ENCODE assay signal across 9 cellular contexts in the genomic region with DNA sequence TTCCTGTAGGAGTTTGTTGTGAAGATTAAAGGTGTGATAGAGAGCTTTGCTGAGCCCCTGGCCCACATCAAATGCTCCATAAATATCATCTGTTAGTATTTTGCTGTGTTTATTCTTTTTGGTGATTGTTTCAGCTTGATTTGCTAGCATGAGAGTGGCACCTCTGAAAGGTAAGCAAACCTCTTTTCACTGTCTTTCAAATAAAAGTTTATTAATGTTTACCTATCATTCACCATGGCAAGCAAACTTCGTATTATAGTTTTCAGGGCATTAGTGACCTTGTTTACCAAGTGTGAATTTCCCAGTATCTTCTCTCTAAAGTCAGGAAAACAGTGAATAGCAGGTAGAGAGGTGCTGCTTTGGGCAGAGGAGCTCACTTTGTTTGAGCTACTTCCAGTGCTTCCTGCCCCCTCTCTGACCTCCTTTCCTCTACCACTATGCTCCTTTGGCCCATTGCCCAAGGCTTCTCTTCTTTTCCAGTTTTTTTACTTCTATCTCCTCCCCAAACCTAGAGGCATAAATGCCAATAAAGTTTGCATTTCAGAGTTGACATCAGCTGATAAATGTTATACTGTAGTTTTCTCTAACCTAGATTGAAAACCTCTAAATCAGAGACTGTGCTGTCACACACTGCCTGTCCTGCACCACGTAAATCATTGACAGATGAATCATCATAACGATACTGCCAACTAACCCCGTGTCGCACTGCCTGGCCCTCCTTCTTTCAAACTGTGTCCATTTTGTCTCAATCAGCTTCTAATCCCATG.
DNase-seq lines count a peak whose midpoint lies in the region; ATAC-seq, FAIRE-seq and TF ChIP-seq lines count a peak whose summit lies in the region.
"Had no signal": no experiment of that assay in that cellular context is flagged by ENCODE, and none has a peak within 500 bp of the region (broad histone marks: within the 10 kb centered on the region; RNA-seq: fewer than 3 reads in every experiment).

No MANE protein-coding gene starts in this region.

- H2BK5ac ChIP-seq in IMR-90 (ENCODE audit: low read depth, low read length, poor library complexity, severe bottlenecking) = no peak overlapping the region

- intact Hi-C loops in IMR-90 (cut with micrococcal nuclease) = no loop called here
- intact Hi-C loops in esophagus muscularis mucosa (cut with DNase I) = no loop called here

- DNase-seq in ELR (ENCODE audit: low read depth) (peak; percentile 8), IMR-90 (peak; percentile 33), kidney glomerular epithelial cell (lab: John Stamatoyannopoulos, UW) (peak; percentile 72), H54 (ENCODE audit: insufficient read length, low spot score) (no peak), D341Med (ENCODE audit: low spot score) (no peak), esophagus muscularis mucosa (ENCODE audit: extremely low spot score) (no peak)
- DNase-seq in activated CD4-positive, alpha-beta T cell treated with anti-CD3 and anti-CD28 coated beads, Interleukin-2, amount 10 ng/mL, durations not matched to agents 7 days and 5 days = no peak

- no peak overlapping the region for H3K27ac Mint-ChIP-seq in activated CD4-positive, alpha-beta T cell treated with anti-CD3 and anti-CD28 coated beads, Interleukin-2, amount 10 ng/mL, durations not matched to agents 7 days and 5 days

- FAIRE-seq in H54 (lab: Jason Lieb, UNC) = no peak

- no peak overlapping the region for H2BK15ac ChIP-seq in IMR-90 (ENCODE audit: low read depth, low read length)

- no peaks in the 10 kb centered on the region for H3K9me3 Mint-ChIP-seq in activated CD4-positive, alpha-beta T cell treated with anti-CD3 and anti-CD28 coated beads, Interleukin-2, amount 10 ng/mL, durations not matched to agents 7 days and 5 days

- no peak overlapping the region for H4K8ac ChIP-seq in IMR-90 (ENCODE audit: low read depth in 2 of 2, low read length in 2 of 2)

- no peak overlapping the region for H3K23ac ChIP-seq in IMR-90 (ENCODE audit: low read depth, low read length)

- ATAC-seq in GM21723 (IDR thresholded peaks at IDR 0.05; ENCODE audit: unreplicated experiment) = peak; percentile 63
- peak; percentile 32 for ATAC-seq in IMR-90 (ENCODE audit: low read depth)

- peaks cover 3% of the 10 kb centered on the region; the same call in 1 of the 2 replicates for H3K9me1 ChIP-seq in IMR-90 (ENCODE audit: insufficient read depth, low read length)

- in situ Hi-C loops in IMR-90 (cut with MboI; ENCODE audit: low sequenced_read_pairs) = no loop called here

- H3K4me2 ChIP-seq in IMR-90 (ENCODE audit: low read depth, low read length) = no peak overlapping the region

- no peak overlapping the region for H2BK20ac ChIP-seq in IMR-90 (ENCODE audit: low read depth, low read length)

- no peaks in the 10 kb centered on the region for H3K4me1 Mint-ChIP-seq in activated CD4-positive, alpha-beta T cell treated with anti-CD3 and anti-CD28 coated beads, Interleukin-2, amount 10 ng/mL, durations not matched to agents 7 days and 5 days

- BruUV-seq in IMR-90 (replicated peaks; lab: Mats Ljungman, UMichigan) = no TSS peak

- POLR2A ChIA-PET in IMR-90 (lab: Charles Lee; ENCODE audit: unreplicated experiment) = no interaction called here
- POLR2A ChIA-PET in activated CD4-positive, alpha-beta T cell treated with anti-CD3 and anti-CD28 coated beads, Interleukin-2, amount 10 ng/mL, durations not matched to agents 7 days and 5 days (lab: Charles Lee) = no interaction called here

- H3K9ac ChIP-seq in IMR-90 (ENCODE audit: low read depth, low read length) = no peak overlapping the region

- CTCF ChIA-PET in IMR-90 (lab: Yijun Ruan, JAX) = interaction anchor here (0.6 kb wide), 1 partner anchor 109 kb away, joined by 4 read pairs; no protein-coding TSS in a partner anchor
- CTCF ChIA-PET in activated CD4-positive, alpha-beta T cell treated with anti-CD3 and anti-CD28 coated beads, Interleukin-2, amount 10 ng/mL, durations not matched to agents 7 days and 5 days (lab: Charles Lee) = interaction anchor here (0.5 to 0.6 kb wide), 4 partner anchors 30 to 797 kb away, joined by 3 to 5 read pairs (median 3); no protein-coding TSS in a partner anchor

- H2AFZ ChIP-seq in IMR-90 (replicated peaks; ENCODE audit: low read length, poor library complexity) = no peak overlapping the region

- H2BK120ac ChIP-seq in IMR-90 (ENCODE audit: low read depth, low read length) = no peak overlapping the region

- H3K27me3 ChIP-seq in IMR-90 (ENCODE audit: control insufficient read depth, insufficient read depth, low read length) (no peaks in the 10 kb centered on the region), esophagus muscularis mucosa (no peaks in the 10 kb centered on the region)

- H3K9me3 ChIP-seq in IMR-90 (ENCODE audit: control insufficient read depth, insufficient read depth, low read length) = no peaks in the 10 kb centered on the region
- no peaks in the 10 kb centered on the region for H3K9me3 ChIP-seq in esophagus muscularis mucosa
- H3K9me3 ChIP-seq: thoracic aorta had no signal

- H3K36me3 Mint-ChIP-seq in activated CD4-positive, alpha-beta T cell treated with anti-CD3 and anti-CD28 coated beads, Interleukin-2, amount 10 ng/mL, durations not matched to agents 7 days and 5 days (ENCODE audit: low read depth) = no peaks in the 10 kb centered on the region

- H3K4me1 ChIP-seq in IMR-90 (ENCODE audit: control insufficient read depth, insufficient read depth, low read length) = no peaks in the 10 kb centered on the region
- H3K4me1 ChIP-seq in esophagus muscularis mucosa = peaks cover 0 to 4% (median 0%) of the 10 kb centered on the region in 4 donors

- WGBS in IMR-90 (ENCODE audit: extremely low coverage in 2 of 2, insufficient read length in 1 of 2), 2 experiments = no CpG with 5 or more reads among the region's 5 CpGs
- 38% methylated on average over 5 of the region's 5 CpGs for WGBS in esophagus muscularis mucosa

- no peaks in the 10 kb centered on the region for H4K20me1 ChIP-seq in IMR-90 (ENCODE audit: insufficient read depth, low read length)

- TF ChIP-seq POLR2A in IMR-90 (IDR thresholded peaks at IDR 0.05; ENCODE audit: low read depth, low read length) = no peak
- TF ChIP-seq POLR2A in H54 (IDR thresholded peaks at IDR 0.05; ENCODE audit: low read depth, low read length) = no peak
- no peak for TF ChIP-seq POLR2A in esophagus muscularis mucosa (IDR thresholded peaks at IDR 0.05; ENCODE audit: low read depth)

- H3K4me3 ChIP-seq in IMR-90 (ENCODE audit: insufficient read depth, low read depth, low read length) (no peak overlapping the region), esophagus muscularis mucosa (no peak overlapping the region)
- H3K4me3 ChIP-seq: thoracic aorta had no signal

- H4K91ac ChIP-seq in IMR-90 (ENCODE audit: insufficient read depth, low read depth, low read length) = no peak overlapping the region

- TF ChIP-seq CTCF in IMR-90 (conservative IDR thresholded peaks at IDR 0.05; ENCODE audit: low read depth, low read length) = no peak
- no peak for TF ChIP-seq CTCF in esophagus muscularis mucosa (IDR thresholded peaks at IDR 0.05)

- H3K18ac ChIP-seq in IMR-90 (ENCODE audit: low read depth, low read length) = no peak overlapping the region

- no peak for TF ChIP-seq EP300 in esophagus muscularis mucosa (IDR thresholded peaks at IDR 0.05)

- no peaks in the 10 kb centered on the region for H3K79me1 ChIP-seq in IMR-90 (ENCODE audit: low read depth in 1 of 2, low read length in 2 of 2)

- no peak overlapping the region for H3K4me3 Mint-ChIP-seq in activated CD4-positive, alpha-beta T cell treated with anti-CD3 and anti-CD28 coated beads, Interleukin-2, amount 10 ng/mL, durations not matched to agents 7 days and 5 days

- no peak overlapping the region for H3K56ac ChIP-seq in IMR-90 (ENCODE audit: extremely low read depth, insufficient read depth, low read length)

- no peak overlapping the region for H2AK9ac ChIP-seq in IMR-90 (replicated peaks; ENCODE audit: low read depth, low read length, poor library complexity)

- dilution Hi-C loops in IMR-90 (cut with HindIII; ENCODE audit: low sequenced_read_pairs, unreplicated experiment) = no loop called here

- no peak overlapping the region for H3K4ac ChIP-seq in IMR-90 (ENCODE audit: low read depth, low read length)

- H3K27ac ChIP-seq in IMR-90 (ENCODE audit: insufficient read depth, low read length) (no peak overlapping the region), esophagus muscularis mucosa (replicated peaks in 1 of 4) (no peak overlapping the region)
- H3K27ac ChIP-seq: thoracic aorta had no signal

- H3K27me3 Mint-ChIP-seq in activated CD4-positive, alpha-beta T cell treated with anti-CD3 and anti-CD28 coated beads, Interleukin-2, amount 10 ng/mL, durations not matched to agents 7 days and 5 days = no peaks in the 10 kb centered on the region

- no peak overlapping the region for H2AK5ac ChIP-seq in IMR-90 (ENCODE audit: low read depth, low read length)

- no peaks in the 10 kb centered on the region for H3K36me3 ChIP-seq in IMR-90 (ENCODE audit: control insufficient read depth, insufficient read depth, low read length)
- H3K36me3 ChIP-seq in esophagus muscularis mucosa = no peaks in the 10 kb centered on the region
- H3K36me3 ChIP-seq: thoracic aorta had no signal

- TF ChIP-seq RAD21 in IMR-90 (IDR thresholded peaks at IDR 0.05; ENCODE audit: low read length) = no peak

- no peak overlapping the region for H3K14ac ChIP-seq in IMR-90 (replicated peaks; ENCODE audit: low read depth, low read length)

- H4K5ac ChIP-seq in IMR-90 (ENCODE audit: low read depth, low read length) = no peak overlapping the region

TF ChIP-seq in IMR-90, 13 proteins besides CTCF, POLR2A, EP300 and RAD21 (continues in another document):
- no peak for TF ChIP-seq MXI1 (IDR thresholded peaks at IDR 0.05; ENCODE audit: borderline replicate concordance, low read depth, low read length)
- no peak for TF ChIP-seq BHLHE40 (IDR thresholded peaks at IDR 0.05; ENCODE audit: low read depth, low read length)
- TF ChIP-seq NFE2L2 (IDR thresholded peaks at IDR 0.05; ENCODE audit: low read depth, low read length) = no peak
- TF ChIP-seq, protein P1, sequence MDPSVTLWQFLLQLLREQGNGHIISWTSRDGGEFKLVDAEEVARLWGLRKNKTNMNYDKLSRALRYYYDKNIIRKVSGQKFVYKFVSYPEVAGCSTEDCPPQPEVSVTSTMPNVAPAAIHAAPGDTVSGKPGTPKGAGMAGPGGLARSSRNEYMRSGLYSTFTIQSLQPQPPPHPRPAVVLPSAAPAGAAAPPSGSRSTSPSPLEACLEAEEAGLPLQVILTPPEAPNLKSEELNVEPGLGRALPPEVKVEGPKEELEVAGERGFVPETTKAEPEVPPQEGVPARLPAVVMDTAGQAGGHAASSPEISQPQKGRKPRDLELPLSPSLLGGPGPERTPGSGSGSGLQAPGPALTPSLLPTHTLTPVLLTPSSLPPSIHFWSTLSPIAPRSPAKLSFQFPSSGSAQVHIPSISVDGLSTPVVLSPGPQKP (IDR thresholded peaks at IDR 0.05; ENCODE audit: borderline replicate concordance, low read depth, low read length) = no peak
- TF ChIP-seq CEBPB (IDR thresholded peaks at IDR 0.05; ENCODE audit: low read depth, low read length) = no peak
- no peak for TF ChIP-seq RFX5 (IDR thresholded peaks at IDR 0.05; ENCODE audit: low read depth, low read length)
- no peak for TF ChIP-seq SMC3 (IDR thresholded peaks at IDR 0.05; ENCODE audit: low read depth, low read length)
- TF ChIP-seq FOS (IDR thresholded peaks at IDR 0.05; ENCODE audit: low read depth, low read length) = no peak
- TF ChIP-seq RCOR1 (IDR thresholded peaks at IDR 0.05; ENCODE audit: insufficient replicate concordance, low read length) = no peak

Comparison
In these comparisons a context has a peak if more than half of its experiments do, and no peak if none do; other contexts are left out.
1. DNase-seq: peak in ELR (single experiment), IMR-90 (single experiment) and kidney glomerular epithelial cell (single experiment); none in H54 (single experiment), D341Med (single experiment), esophagus muscularis mucosa (single experiment) and activated CD4-positive, alpha-beta T cell treated with anti-CD3 and anti-CD28 coated beads, Interleukin-2, amount 10 ng/mL, durations not matched to agents 7 days and 5 days (single experiment).